Comparison of ENCODE assay signal across 8 cellular contexts in genomic region chr17:48025904-48026502, GRCh38. TPM values are rescaled to one million over a fixed set of nuclear protein-coding genes. Genes with fewer than 3 reads are reported as not detected.
DNase-seq lines count a peak whose midpoint lies in the region; ATAC-seq and TF ChIP-seq lines count a peak whose summit lies in the region.

No MANE protein-coding gene starts in this region.

- H3K4me3 ChIP-seq in Loucy (ENCODE audit: low read length, poor library complexity, severe bottlenecking) (peak overlapping the region; percentile 75), coronary artery (peak overlapping the region; percentile 78), neural progenitor cell (peak overlapping the region; percentile 43)

- no peaks in the 10 kb centered on the region for H3F3A ChIP-seq in Loucy (ENCODE audit: low read depth)
- H3F3A ChIP-seq in neural progenitor cell (ENCODE audit: low read depth) = peaks cover 24% of the 10 kb centered on the region

- H3K27me3 Mint-ChIP-seq in CD14-positive monocyte (ENCODE audit: low read depth in 3 of 3) (peaks cover 7 to 17% (median 16%) of the 10 kb centered on the region in 3 donors), neural progenitor cell (ENCODE audit: insufficient read depth, low read depth) (peaks cover 16% of the 10 kb centered on the region)

- intact Hi-C loops in CD14-positive monocyte (cut with micrococcal nuclease) = loop anchor here (1.0 to 10.0 kb wide), 8 partner anchors 23 to 591 kb away; partner anchors contain the start of genes HOXB8 (in 1 of the 2) and NFE2L1 (in 1 of the 2)

- H3K9me3 ChIP-seq in Loucy (ENCODE audit: insufficient read depth, low read depth, low read length) (no peaks in the 10 kb centered on the region), neural progenitor cell (ENCODE audit: low read depth) (no peaks in the 10 kb centered on the region)

- H3K36me3 Mint-ChIP-seq in CD14-positive monocyte = no peaks in the 10 kb centered on the region
- H3K36me3 Mint-ChIP-seq in neural progenitor cell = no peaks in the 10 kb centered on the region

- H3K4me3 Mint-ChIP-seq in CD14-positive monocyte (peak overlapping the region; percentile 87 to 97), neural progenitor cell (peak overlapping the region; percentile 87)

- peak overlapping the region; percentile 99 for H3K4me2 ChIP-seq in Loucy (ENCODE audit: low read depth, low read length, poor library complexity, severe bottlenecking)
- H3K4me2 ChIP-seq in neural progenitor cell = peak overlapping the region; percentile 90

- H3K9ac ChIP-seq in Loucy (ENCODE audit: low read depth, low read length, poor library complexity, severe bottlenecking) (no peak overlapping the region), neural progenitor cell (no peak overlapping the region)

- H3K27ac Mint-ChIP-seq in CD14-positive monocyte = peak overlapping the region in 3 of 7 donors; percentile 4 to 95 (median 91)
- no peak overlapping the region for H3K27ac Mint-ChIP-seq in neural progenitor cell

- TF ChIP-seq CTCF in CD14-positive monocyte (IDR thresholded peaks at IDR 0.05) (no peak), Loucy (conservative IDR thresholded peaks at IDR 0.05; ENCODE audit: low read length) (no peak), coronary artery (IDR thresholded peaks at IDR 0.05) (no peak), neural progenitor cell (IDR thresholded peaks at IDR 0.05) (no peak)

- no peak for DNase-seq in CD14-positive monocyte (ENCODE audit: low spot score)
- DNase-seq in coronary artery (ENCODE audit: low spot score) = no peak
- no peak for DNase-seq in neural progenitor cell (ENCODE audit: low spot score)
- no peak for DNase-seq in NK-92 treated with Interleukin-12 subunit alpha and Interleukin-12 subunit beta, amount 100 ng/mL, for 24 hours (lab: John Stamatoyannopoulos, UW)
- DNase-seq in foreskin melanocyte = no peak

- ATAC-seq in HG03378 (IDR thresholded peaks at IDR 0.05; ENCODE audit: unreplicated experiment) (no peak), GM19023 (IDR thresholded peaks at IDR 0.05; ENCODE audit: unreplicated experiment) (no peak)

- H3K4me1 ChIP-seq in Loucy (ENCODE audit: insufficient read depth, low read length, poor library complexity, severe bottlenecking) (peaks cover 26% of the 10 kb centered on the region), neural progenitor cell (peaks cover 8% of the 10 kb centered on the region)

- peaks cover 0 to 3% (median 0%) of the 10 kb centered on the region in 7 donors for H3K9me3 Mint-ChIP-seq in CD14-positive monocyte
- H3K9me3 Mint-ChIP-seq in neural progenitor cell = no peaks in the 10 kb centered on the region

- H3K4me1 Mint-ChIP-seq in CD14-positive monocyte (peaks cover 52% of the 10 kb centered on the region), neural progenitor cell (peaks cover 38% of the 10 kb centered on the region)

- H2AFZ ChIP-seq in Loucy (ENCODE audit: low read length) (peak overlapping the region; percentile 82; the same call in 1 of the 2 replicates), neural progenitor cell (replicated peaks) (no peak overlapping the region)

- H3K27me3 ChIP-seq in Loucy (ENCODE audit: insufficient read depth, low read length, poor library complexity, severe bottlenecking) (no peaks in the 10 kb centered on the region), neural progenitor cell (peaks cover 27% of the 10 kb centered on the region)

- H3K79me2 ChIP-seq in Loucy (ENCODE audit: insufficient read depth, low read length) (no peaks in the 10 kb centered on the region), neural progenitor cell (ENCODE audit: low read depth) (no peaks in the 10 kb centered on the region)

- H3K36me3 ChIP-seq in Loucy (ENCODE audit: insufficient read depth, low read length) (no peaks in the 10 kb centered on the region), neural progenitor cell (no peaks in the 10 kb centered on the region)

- no peaks in the 10 kb centered on the region for H3K9me2 ChIP-seq in Loucy (replicated peaks; ENCODE audit: low read depth, low read length)

- H4K20me1 ChIP-seq in Loucy (ENCODE audit: insufficient read depth, low read length, poor library complexity, severe bottlenecking) (peaks cover 5% of the 10 kb centered on the region), neural progenitor cell (ENCODE audit: low read depth) (no peaks in the 10 kb centered on the region)

- peak overlapping the region; percentile 59 to 93 for H3K27ac ChIP-seq in coronary artery
- no peak overlapping the region for H3K27ac ChIP-seq in neural progenitor cell

RNA-seq across cellular contexts. Expression of gene COPZ2, which starts 11.6 kb away (rescaled TPM):
- 10 to 100 TPM in 1 of 2 donors, 1 to 10 TPM in 1; 6.9 to 12.2 TPM for polyA plus RNA-seq in CD14-positive monocyte
- total RNA-seq in neural progenitor cell (ENCODE audit: low replicate concordance) = 0.30 and 0.74 TPM in 2 replicates

RNA-seq across cellular contexts. Expression of gene NFE2L1, which starts 22.2 kb away (rescaled TPM):
- 1 to 10 TPM; 2.8 to 7.1 TPM for polyA plus RNA-seq in CD14-positive monocyte
- 73.4 and 104 TPM in 2 replicates for total RNA-seq in neural progenitor cell (ENCODE audit: low replicate concordance)

RNA-seq across cellular contexts. Expression of gene CDK5RAP3, which starts 55.1 kb away (rescaled TPM):
- polyA plus RNA-seq in CD14-positive monocyte = 10 to 100 TPM; 86.1 to 94.4 TPM
- total RNA-seq in neural progenitor cell (ENCODE audit: low replicate concordance) = 104 and 168 TPM in 2 replicates
